In genomic region chr17:75668489-75668888, GRCh38 we compare ENCODE assay signal across 11 cellular contexts. TPM values are rescaled to one million over a fixed set of nuclear protein-coding genes. Genes with fewer than 3 reads are reported as not detected.
DNase-seq lines count a peak whose midpoint lies in the region; ATAC-seq and TF ChIP-seq lines count a peak whose summit lies in the region.
"Had no signal": no experiment of that assay in that cellular context is flagged by ENCODE, and none has a peak within 500 bp of the region (broad histone marks: within the 10 kb centered on the region; RNA-seq: fewer than 3 reads in every experiment).

No MANE protein-coding gene starts in this region.

- intact Hi-C loops in cardiac septum (cut with DNase I), result no loop called here

- no peak overlapping the region for H3K4me3 Mint-ChIP-seq in glutamatergic neuron (ENCODE audit: unreplicated experiment)

- H3K36me3 ChIP-seq in cardiac muscle cell (peaks cover 21% of the 10 kb centered on the region), RWPE2 (ENCODE audit: low read depth) (peaks cover 77% of the 10 kb centered on the region), stomach smooth muscle (ENCODE audit: control insufficient read depth in 2 of 2, insufficient read depth in 2 of 2, low read length in 2 of 2) (peaks cover 21 to 37% of the 10 kb centered on the region in 2 donors)

- no peak overlapping the region for H3K27ac ChIP-seq in cardiac muscle cell
- H3K27ac ChIP-seq in RWPE2 (ENCODE audit: poor library complexity, severe bottlenecking), result peak overlapping the region; percentile 53
- no peak overlapping the region for H3K27ac ChIP-seq in stomach smooth muscle (ENCODE audit: low read length)
- H3K27ac ChIP-seq: WERI-Rb-1 had no signal

- H3K27me3 ChIP-seq in cardiac muscle cell, result no peaks in the 10 kb centered on the region
- H3K27me3 ChIP-seq in RWPE2 (ENCODE audit: insufficient read depth, poor library complexity, severe bottlenecking), result no peaks in the 10 kb centered on the region
- H3K27me3 ChIP-seq in stomach smooth muscle (ENCODE audit: control insufficient read depth in 1 of 2, insufficient read depth in 2 of 2, low read length in 2 of 2), result no peaks in the 10 kb centered on the region

- no peak for TF ChIP-seq CTCF in cardiac muscle cell (IDR thresholded peaks at IDR 0.05; ENCODE audit: low read depth, low read length)
- TF ChIP-seq CTCF in RWPE2 (IDR thresholded peaks at IDR 0.05; ENCODE audit: poor library complexity, severe bottlenecking), result no peak
- no peak for TF ChIP-seq CTCF in glutamatergic neuron (IDR thresholded peaks at IDR 0.05; ENCODE audit: partially characterized antibody, unreplicated experiment)

- H3K9ac ChIP-seq in stomach smooth muscle (ENCODE audit: low read length in 2 of 2), result no peak overlapping the region

- no peak for DNase-seq in cardiac muscle cell (ENCODE audit: low read depth in 1 of 2, low spot score in 1 of 2)
- no peak for DNase-seq in cardiac septum (ENCODE audit: low spot score)
- no peak for DNase-seq in RWPE2 (ENCODE audit: low spot score)
- DNase-seq in glutamatergic neuron, result no peak
- DNase-seq in HT-29 (ENCODE audit: low spot score), result no peak
- DNase-seq in medulla oblongata (ENCODE audit: extremely low spot score), result no peak
- DNase-seq: C1 segment of cervical spinal cord, WERI-Rb-1 had no signal

- no peak for ATAC-seq in RWPE2 (ENCODE audit: low read depth)
- ATAC-seq in GM18868 (IDR thresholded peaks at IDR 0.05; ENCODE audit: unreplicated experiment), result no peak

- H3K9me3 ChIP-seq in cardiac muscle cell (ENCODE audit: low read depth) (no peaks in the 10 kb centered on the region), RWPE2 (ENCODE audit: severe bottlenecking) (no peaks in the 10 kb centered on the region), stomach smooth muscle (ENCODE audit: control insufficient read depth in 2 of 2, low read length in 2 of 2) (no peaks in the 10 kb centered on the region)

- H3K27me3 Mint-ChIP-seq in glutamatergic neuron (ENCODE audit: unreplicated experiment), result peaks cover 1% of the 10 kb centered on the region

- peaks cover 2% of the 10 kb centered on the region for H3K9me3 Mint-ChIP-seq in glutamatergic neuron (ENCODE audit: unreplicated experiment)

- H3K27ac Mint-ChIP-seq in glutamatergic neuron (ENCODE audit: unreplicated experiment), result peak overlapping the region; percentile 0

- peaks cover 9% of the 10 kb centered on the region for H3K4me1 Mint-ChIP-seq in glutamatergic neuron (ENCODE audit: low read depth, unreplicated experiment)

- H3K4me1 ChIP-seq in cardiac muscle cell (ENCODE audit: low read depth) (peaks cover 7% of the 10 kb centered on the region), RWPE2 (ENCODE audit: insufficient read depth, poor library complexity, severe bottlenecking) (peaks cover 14% of the 10 kb centered on the region), stomach smooth muscle (ENCODE audit: control insufficient read depth, insufficient read depth, low read length) (peaks cover 21% of the 10 kb centered on the region)

- no peaks in the 10 kb centered on the region for H3K36me3 Mint-ChIP-seq in glutamatergic neuron (ENCODE audit: unreplicated experiment)

- H3K4me3 ChIP-seq in cardiac muscle cell (peak overlapping the region; percentile 66), RWPE2 (ENCODE audit: severe bottlenecking) (peak overlapping the region; percentile 83), stomach smooth muscle (ENCODE audit: low read length in 2 of 2) (peak overlapping the region; percentile 98 to 100)

RNA-seq across cellular contexts. Expression of gene SAP30BP, which starts 1.4 kb away (rescaled TPM):
- total RNA-seq in cardiac muscle cell (40.1 and 50.8 TPM in 2 replicates), cardiac septum (47.2 TPM), glutamatergic neuron (ENCODE audit: unreplicated experiment) (115 TPM)
- polyA plus RNA-seq in cardiac muscle cell, result 106 and 134 TPM in 2 replicates
- total RNA-seq in HT-29 (2014; rRNA removed; shearing (Covaris generic)), result 53.8 and 56.1 TPM in 2 replicates

RNA-seq across cellular contexts. Expression of gene RECQL5, which starts 1.5 kb away (rescaled TPM):
- 21.0 and 43.1 TPM in 2 replicates for total RNA-seq in cardiac muscle cell
- polyA plus RNA-seq in cardiac muscle cell, result 28.6 and 47.4 TPM in 2 replicates
- 11.3 TPM for total RNA-seq in cardiac septum
- total RNA-seq in glutamatergic neuron (ENCODE audit: unreplicated experiment), result 49.8 TPM
- total RNA-seq in HT-29 (2014; rRNA removed; shearing (Covaris generic)), result 56.7 and 64.6 TPM in 2 replicates

RNA-seq across cellular contexts. Expression of gene SMIM5, which starts 35.3 kb away (rescaled TPM):
- total RNA-seq in cardiac muscle cell (0.11 and 0.89 TPM in 2 replicates), cardiac septum (1.7 TPM), glutamatergic neuron (ENCODE audit: unreplicated experiment) (0.20 TPM)
- 0.42 and 0.60 TPM in 2 replicates for polyA plus RNA-seq in cardiac muscle cell
- 16.4 and 16.7 TPM in 2 replicates for total RNA-seq in HT-29 (2014; rRNA removed; shearing (Covaris generic))
- total RNA-seq: dermis microvascular lymphatic vessel endothelial cell had no signal

RNA-seq across cellular contexts. Expression of gene ITGB4, which starts 52.8 kb away (rescaled TPM):
- 0.09 and 0.21 TPM in 2 replicates for total RNA-seq in cardiac muscle cell
- 0.40 and 1.6 TPM in 2 replicates for polyA plus RNA-seq in cardiac muscle cell
- total RNA-seq in cardiac septum, result 5.7 TPM
- not detected for total RNA-seq in glutamatergic neuron (ENCODE audit: unreplicated experiment)
- 224 and 281 TPM in 2 replicates for total RNA-seq in HT-29 (2014; rRNA removed; shearing (Covaris generic))
